In the genomic region with DNA sequence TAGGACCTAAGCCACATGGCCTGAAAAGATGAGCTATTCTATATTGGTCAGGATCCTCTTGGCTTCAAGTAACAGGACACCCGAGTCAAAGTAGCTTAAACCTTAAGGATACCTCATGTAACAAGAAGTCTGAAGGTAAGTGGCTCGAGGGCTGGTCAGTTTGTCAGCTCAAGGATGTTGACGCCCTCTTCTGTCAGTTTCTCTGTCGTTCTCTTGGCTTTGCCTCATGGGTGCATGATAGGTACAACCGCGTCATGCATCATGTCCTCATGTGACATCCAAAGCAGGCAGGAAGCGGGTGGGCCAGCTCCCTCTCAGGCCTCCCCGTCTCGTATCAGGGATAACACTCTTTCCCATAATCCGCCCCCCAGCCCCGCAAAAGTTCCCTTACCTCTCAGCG, we compare ENCODE assay signal across 11 cellular contexts.
"Had no signal": no experiment of that assay in that cellular context is flagged by ENCODE, and none has a peak within 500 bp of the region (broad histone marks: within the 10 kb centered on the region; RNA-seq: fewer than 3 reads in every experiment).

No MANE protein-coding gene starts in this region.

- H3K4me3 Mint-ChIP-seq: activated B cell treated with CpG ODN at 0.5 μM for 24 hours; activated CD4-positive, alpha-beta T cell treated with anti-CD3 and anti-CD28 coated beads, Interleukin-2, amount 10 ng/mL, durations not matched to agents 24 days and 14 days; activated naive CD8-positive, alpha-beta T cell; natural killer cell; stimulated activated memory B cell treated with anti-CD40 and anti-IgM and Interleukin-4, amounts not matched to agents 10 μg/mL and 1 μg/mL and 100 μg/mL, for 72 hours had no signal

- H3K27ac Mint-ChIP-seq: activated B cell treated with CpG ODN at 0.5 μM for 24 hours; activated CD4-positive, alpha-beta T cell treated with anti-CD3 and anti-CD28 coated beads, Interleukin-2, amount 10 ng/mL, durations not matched to agents 24 days and 14 days; activated naive CD8-positive, alpha-beta T cell; natural killer cell; stimulated activated memory B cell treated with anti-CD40 and anti-IgM and Interleukin-4, amounts not matched to agents 10 μg/mL and 1 μg/mL and 100 μg/mL, for 72 hours had no signal

- H3K4me3 ChIP-seq: tibial artery, uterus had no signal

- H3K36me3 Mint-ChIP-seq: activated naive CD8-positive, alpha-beta T cell; natural killer cell; stimulated activated memory B cell treated with anti-CD40 and anti-IgM and Interleukin-4, amounts not matched to agents 10 μg/mL and 1 μg/mL and 100 μg/mL, for 72 hours had no signal

- DNase-seq: activated B cell treated with CpG ODN at 0.5 μM for 24 hours; activated CD4-positive, alpha-beta T cell treated with anti-CD3 and anti-CD28 coated beads, Interleukin-2, amount 10 ng/mL, durations not matched to agents 24 days and 14 days; activated gamma-delta T cell treated with Interleukin-2 at 50 U/mL for 16 hours; amniotic stem cell; natural killer cell; stimulated activated CD4-positive, alpha-beta T cell treated with anti-CD3 and anti-CD28 coated beads, Interleukin-2, amount 100 ng/mL, for 48 hours; tibial artery; uterus had no signal

- ATAC-seq: left lobe of liver; natural killer cell; stimulated activated memory B cell treated with anti-CD40 and anti-IgM and Interleukin-4, amounts not matched to agents 10 μg/mL and 1 μg/mL and 100 μg/mL, for 72 hours had no signal

- H3K9me3 Mint-ChIP-seq: activated B cell treated with CpG ODN at 0.5 μM for 24 hours; activated CD4-positive, alpha-beta T cell treated with anti-CD3 and anti-CD28 coated beads, Interleukin-2, amount 10 ng/mL, durations not matched to agents 24 days and 14 days; natural killer cell; stimulated activated memory B cell treated with anti-CD40 and anti-IgM and Interleukin-4, amounts not matched to agents 10 μg/mL and 1 μg/mL and 100 μg/mL, for 72 hours had no signal
